In the genomic region with DNA sequence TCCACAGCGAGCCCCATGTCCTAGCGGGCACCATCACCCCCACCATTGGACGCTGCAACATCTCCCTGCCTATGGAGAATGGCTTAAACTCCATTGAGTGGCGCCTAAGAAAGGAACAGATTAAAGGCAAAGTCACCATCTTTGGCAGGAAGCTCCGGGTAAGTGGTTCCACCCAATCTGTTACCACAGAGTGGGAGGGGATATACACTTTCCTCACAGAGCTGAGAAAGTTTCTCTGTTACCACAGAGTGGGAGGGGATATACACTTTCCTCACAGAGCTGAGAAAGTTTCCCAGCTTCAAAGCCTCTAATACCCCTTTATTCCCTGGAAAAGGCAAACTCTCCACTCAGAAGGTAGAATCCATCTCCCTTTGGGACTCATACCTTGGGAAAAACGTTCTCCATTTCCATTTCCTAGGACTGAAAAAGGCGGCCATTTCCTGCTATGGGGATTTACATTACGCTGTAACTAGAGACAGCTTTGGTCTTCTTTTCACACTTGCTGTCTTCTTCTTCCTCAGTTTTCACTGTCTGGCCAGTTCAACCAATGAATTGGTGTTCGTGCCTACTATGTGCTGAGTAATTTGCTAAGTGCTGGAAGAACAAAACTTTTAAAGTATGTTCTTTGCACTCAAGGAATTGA, we compare ENCODE assay signal across 8 cellular contexts.
DNase-seq lines count a peak whose midpoint lies in the region; ATAC-seq lines count a peak whose summit lies in the region.

No MANE protein-coding gene starts in this region.

- peak; percentile 52 for DNase-seq in activated T-cell treated with anti-CD3 and anti-CD28 coated beads, Interleukin-2, amount 50 U/mL, for 24 hours
- DNase-seq in inferior parietal cortex (ENCODE audit: extremely low spot score) (no peak), cerebellar cortex (ENCODE audit: low spot score) (no peak), RKO (ENCODE audit: low spot score) (no peak), epidermal melanocyte (ENCODE audit: insufficient read length, low spot score) (no peak)

- peaks cover 9% of the 10 kb centered on the region for H3K4me1 ChIP-seq in BLaER1

- H3K9me3 ChIP-seq in BLaER1: no peaks in the 10 kb centered on the region; the same call in 1 of the 2 replicates

- peak overlapping the region; percentile 34; the same call in 1 of the 2 replicates for H3K4me2 ChIP-seq in BLaER1

- peak; percentile 100 for ATAC-seq in GM19328 (IDR thresholded peaks at IDR 0.05; ENCODE audit: unreplicated experiment)
- peak; percentile 100 for ATAC-seq in HG03064 (IDR thresholded peaks at IDR 0.05; ENCODE audit: low read depth, unreplicated experiment)

- no peak overlapping the region for H3K9ac ChIP-seq in BLaER1

- peak overlapping the region; percentile 40 for H3K4me3 Mint-ChIP-seq in activated T-cell treated with anti-CD3 and anti-CD28 coated beads, Interleukin-2, amount 50 U/mL, for 24 hours

- H4K20me1 ChIP-seq in BLaER1: no peaks in the 10 kb centered on the region

- H3K4me1 Mint-ChIP-seq in activated T-cell treated with anti-CD3 and anti-CD28 coated beads, Interleukin-2, amount 50 U/mL, for 24 hours (ENCODE audit: low read depth): peaks cover 38% of the 10 kb centered on the region

- H3K27me3 Mint-ChIP-seq in activated T-cell treated with anti-CD3 and anti-CD28 coated beads, Interleukin-2, amount 50 U/mL, for 24 hours: peaks cover 19% of the 10 kb centered on the region

- no peak overlapping the region for H3K4me3 ChIP-seq in BLaER1

- no peaks in the 10 kb centered on the region for H3K36me3 Mint-ChIP-seq in activated T-cell treated with anti-CD3 and anti-CD28 coated beads, Interleukin-2, amount 50 U/mL, for 24 hours (ENCODE audit: low read depth)

- H3K27ac Mint-ChIP-seq in activated T-cell treated with anti-CD3 and anti-CD28 coated beads, Interleukin-2, amount 50 U/mL, for 24 hours: peak overlapping the region; percentile 94

- no peak overlapping the region for H3K27ac ChIP-seq in BLaER1

- H3K27me3 ChIP-seq in BLaER1: no peaks in the 10 kb centered on the region

- H3K36me3 ChIP-seq in BLaER1: peaks cover 95% of the 10 kb centered on the region

- peaks cover 2% of the 10 kb centered on the region for H3K9me3 Mint-ChIP-seq in activated T-cell treated with anti-CD3 and anti-CD28 coated beads, Interleukin-2, amount 50 U/mL, for 24 hours
